In the genomic region with DNA sequence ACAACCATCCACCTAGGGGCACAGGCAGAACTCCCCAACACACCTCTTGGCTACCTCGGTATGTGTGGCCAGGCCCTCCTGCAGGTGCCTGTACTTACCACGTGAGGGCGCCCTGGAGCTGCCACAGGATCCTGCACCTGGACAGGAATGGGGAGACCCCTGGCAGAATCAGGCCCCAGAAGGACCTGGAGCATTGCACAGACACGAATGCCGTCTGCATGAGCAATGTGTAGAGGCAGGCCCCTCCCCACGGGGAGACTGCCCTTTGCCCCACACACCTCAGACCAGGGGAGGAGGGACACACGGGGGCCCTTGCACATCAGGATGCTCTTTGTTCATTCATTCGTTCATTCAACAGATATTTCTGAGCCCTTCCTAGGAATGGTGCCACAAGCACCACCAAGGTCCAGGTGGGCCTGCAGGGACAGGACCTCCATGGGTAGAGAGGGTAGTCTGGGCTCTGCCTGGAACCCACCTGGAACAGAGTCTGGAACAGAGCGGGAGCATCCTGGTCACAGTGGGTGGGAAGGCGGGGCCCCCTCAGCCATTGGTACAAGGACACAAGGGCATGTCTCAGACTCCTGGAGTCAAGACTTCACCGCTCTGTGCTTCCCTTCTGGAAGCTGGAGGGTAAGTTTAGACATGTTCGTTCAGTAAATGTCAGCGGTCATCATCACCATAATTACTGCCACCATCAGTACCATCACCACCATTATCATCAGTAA, we compare ENCODE assay signal across 8 cellular contexts. TPM values are rescaled to one million over a fixed set of nuclear protein-coding genes. Genes with fewer than 3 reads are reported as not detected.
A peak's percentile ranks its signal among the peaks of the same experiment; 100 is the strongest.
DNase-seq lines count a peak whose midpoint lies in the region; ATAC-seq and TF ChIP-seq lines count a peak whose summit lies in the region.

No MANE protein-coding gene starts in this region.

- H2AFZ ChIP-seq in smooth muscle cell (ENCODE audit: low read depth) = no peak overlapping the region

- H3K9me3 Mint-ChIP-seq in natural killer cell = no peaks in the 10 kb centered on the region
- H3K9me3 Mint-ChIP-seq in natural killer cell treated with Interleukin-12 subunit alpha and Interleukin-12 subunit beta and Interleukin-15 and Interleukin-18, amount 100 ng/mL, for 72 hours = no peaks in the 10 kb centered on the region
- H3K9me3 Mint-ChIP-seq in glutamatergic neuron (ENCODE audit: unreplicated experiment) = peaks cover 27% of the 10 kb centered on the region

- no peaks in the 10 kb centered on the region for H3K79me2 ChIP-seq in smooth muscle cell (ENCODE audit: low read depth)

- TF ChIP-seq CTCF in natural killer cell (IDR thresholded peaks at IDR 0.05) = peak; percentile 62
- TF ChIP-seq CTCF in glutamatergic neuron (IDR thresholded peaks at IDR 0.05; ENCODE audit: partially characterized antibody, unreplicated experiment) = peak; percentile 84
- TF ChIP-seq CTCF in smooth muscle cell (IDR thresholded peaks at IDR 0.05; ENCODE audit: borderline replicate concordance, insufficient read depth, poor library complexity, severe bottlenecking) = peak; percentile 66

- H3K36me3 Mint-ChIP-seq in natural killer cell = no peaks in the 10 kb centered on the region
- H3K36me3 Mint-ChIP-seq in natural killer cell treated with Interleukin-12 subunit alpha and Interleukin-12 subunit beta and Interleukin-15 and Interleukin-18, amount 100 ng/mL, for 72 hours = no peaks in the 10 kb centered on the region
- H3K36me3 Mint-ChIP-seq in glutamatergic neuron (ENCODE audit: unreplicated experiment) = no peaks in the 10 kb centered on the region

- intact Hi-C loops in natural killer cell (cut with micrococcal nuclease) = loop anchor here (5.0 kb wide), 1 partner anchor 126 kb away; no protein-coding TSS in a partner anchor

- 50% methylated on average over 13 of the region's 13 CpGs for WGBS in smooth muscle cell (ENCODE audit: low lambda C conversion rate)

- H3K4me1 Mint-ChIP-seq in natural killer cell (peaks cover 0 to 13% of the 10 kb centered on the region in 2 donors), glutamatergic neuron (ENCODE audit: low read depth, unreplicated experiment) (peaks cover 4% of the 10 kb centered on the region)
- peaks cover 0 to 3% of the 10 kb centered on the region in 2 donors for H3K4me1 Mint-ChIP-seq in natural killer cell treated with Interleukin-12 subunit alpha and Interleukin-12 subunit beta and Interleukin-15 and Interleukin-18, amount 100 ng/mL, for 72 hours (ENCODE audit: low read depth in 2 of 2)

- no peaks in the 10 kb centered on the region for H3F3A ChIP-seq in smooth muscle cell (ENCODE audit: low read depth)

- H3K4me3 Mint-ChIP-seq in natural killer cell = no peak overlapping the region
- no peak overlapping the region for H3K4me3 Mint-ChIP-seq in natural killer cell treated with Interleukin-12 subunit alpha and Interleukin-12 subunit beta and Interleukin-15 and Interleukin-18, amount 100 ng/mL, for 72 hours
- H3K4me3 Mint-ChIP-seq in glutamatergic neuron (ENCODE audit: unreplicated experiment) = peak overlapping the region; percentile 43

- H3K9me3 ChIP-seq in NT2/D1 (ENCODE audit: insufficient read depth, low read length) (peaks cover 10% of the 10 kb centered on the region; the same call in 1 of the 2 replicates), smooth muscle cell (replicated peaks; ENCODE audit: low read depth) (no peaks in the 10 kb centered on the region)

- no peak overlapping the region for H3K27ac ChIP-seq in smooth muscle cell (ENCODE audit: low read depth)

- H4K20me1 ChIP-seq in smooth muscle cell (ENCODE audit: low read depth) = no peaks in the 10 kb centered on the region

- ATAC-seq in natural killer cell (peak in 2 of 3 donors; percentile 21 to 32), GM18873 (IDR thresholded peaks at IDR 0.05; ENCODE audit: low FRiP score, unreplicated experiment) (no peak)
- no peak for ATAC-seq in natural killer cell treated with Interleukin-12 subunit alpha and Interleukin-12 subunit beta and Interleukin-15 and Interleukin-18, amount 100 ng/mL, for 72 hours

- DNase-seq in natural killer cell (no peak), NT2/D1 (ENCODE audit: low read depth, low spot score) (no peak), glutamatergic neuron (peak; percentile 78), smooth muscle cell (lab: John Stamatoyannopoulos, UW; ENCODE audit: unreplicated experiment) (no peak), middle frontal gyrus (ENCODE audit: extremely low spot score, low spot score) (no peak)
- no peak for DNase-seq in natural killer cell treated with Interleukin-12 subunit alpha and Interleukin-12 subunit beta and Interleukin-15 and Interleukin-18, amount 100 ng/mL, for 72 hours (ENCODE audit: low spot score)
- DNase-seq in activated T-helper 1 cell treated with anti-CD3 and anti-CD28 coated beads, Interleukin-2, amount 50 U/mL, for 16 hours (ENCODE audit: low read depth in 1 of 2, low spot score in 1 of 2) = peak; percentile 23 to 26

- H3K27ac Mint-ChIP-seq in natural killer cell (no peak overlapping the region), glutamatergic neuron (ENCODE audit: unreplicated experiment) (peak overlapping the region; percentile 8)
- H3K27ac Mint-ChIP-seq in natural killer cell treated with Interleukin-12 subunit alpha and Interleukin-12 subunit beta and Interleukin-15 and Interleukin-18, amount 100 ng/mL, for 72 hours = no peak overlapping the region

- H3K27me3 Mint-ChIP-seq in natural killer cell (ENCODE audit: low read depth in 2 of 2) (peaks cover 8 to 14% of the 10 kb centered on the region in 2 donors), glutamatergic neuron (ENCODE audit: unreplicated experiment) (peaks cover 17% of the 10 kb centered on the region)
- H3K27me3 Mint-ChIP-seq in natural killer cell treated with Interleukin-12 subunit alpha and Interleukin-12 subunit beta and Interleukin-15 and Interleukin-18, amount 100 ng/mL, for 72 hours = peaks cover 0 to 9% of the 10 kb centered on the region in 2 donors

- peaks cover 4% of the 10 kb centered on the region for H3K27me3 ChIP-seq in NT2/D1 (ENCODE audit: insufficient read depth, insufficient read length)
- H3K27me3 ChIP-seq in smooth muscle cell (ENCODE audit: low read depth) = peaks cover 34% of the 10 kb centered on the region

- no peak overlapping the region for H3K4me2 ChIP-seq in smooth muscle cell

- no peaks in the 10 kb centered on the region for H3K36me3 ChIP-seq in NT2/D1 (ENCODE audit: insufficient read depth, insufficient read length, low read length)
- no peaks in the 10 kb centered on the region for H3K36me3 ChIP-seq in smooth muscle cell (ENCODE audit: low read depth)

- H3K9ac ChIP-seq in NT2/D1 (ENCODE audit: insufficient read length, low read depth) = peak overlapping the region; percentile 12
- no peak overlapping the region for H3K9ac ChIP-seq in smooth muscle cell (ENCODE audit: low read depth)

- H3K4me1 ChIP-seq in NT2/D1 (ENCODE audit: insufficient read depth, insufficient read length) (peaks cover 27% of the 10 kb centered on the region), smooth muscle cell (ENCODE audit: low read depth) (peaks cover 3% of the 10 kb centered on the region)

- H3K4me3 ChIP-seq in NT2/D1 (ENCODE audit: insufficient read length, low read depth) (no peak overlapping the region), smooth muscle cell (no peak overlapping the region)

RNA-seq across cellular contexts. Expression of gene YTHDF1, which starts 32.3 kb away (rescaled TPM):
- total RNA-seq in natural killer cell (10 to 100 TPM; 39.1 to 43.1 (median 41.0) TPM), glutamatergic neuron (ENCODE audit: unreplicated experiment) (43.3 TPM), smooth muscle cell (25.3 and 28.2 TPM in 2 replicates)
- 10 to 100 TPM; 38.2 to 47.6 TPM for total RNA-seq in natural killer cell treated with Interleukin-12 subunit alpha and Interleukin-12 subunit beta and Interleukin-15 and Interleukin-18, amount 100 ng/mL, for 72 hours
- polyA plus RNA-seq in smooth muscle cell = 35.8 and 50.9 TPM in 2 replicates

RNA-seq across cellular contexts. Expression of gene BIRC7, which starts 52.1 kb away (rescaled TPM):
- total RNA-seq in natural killer cell = not detected
- not detected for total RNA-seq in natural killer cell treated with Interleukin-12 subunit alpha and Interleukin-12 subunit beta and Interleukin-15 and Interleukin-18, amount 100 ng/mL, for 72 hours
- total RNA-seq in glutamatergic neuron (ENCODE audit: unreplicated experiment) = not detected
- total RNA-seq in smooth muscle cell = 3.5 and 5.8 TPM in 2 replicates
- polyA plus RNA-seq in smooth muscle cell = 10.9 and 12.2 TPM in 2 replicates

Comparison
In these comparisons a context has a peak if more than half of its experiments do, and no peak if none do; other contexts are left out.
1. ATAC-seq: peak in natural killer cell (2 of 3); none in natural killer cell treated with Interleukin-12 subunit alpha and Interleukin-12 subunit beta and Interleukin-15 and Interleukin-18, amount 100 ng/mL, for 72 hours (0 of 2) and GM18873 (single experiment).
2. DNase-seq: peak in activated T-helper 1 cell treated with anti-CD3 and anti-CD28 coated beads, Interleukin-2, amount 50 U/mL, for 16 hours (2 of 2) and glutamatergic neuron (single experiment); none in natural killer cell (single experiment), natural killer cell treated with Interleukin-12 subunit alpha and Interleukin-12 subunit beta and Interleukin-15 and Interleukin-18, amount 100 ng/mL, for 72 hours (single experiment), NT2/D1 (single experiment), smooth muscle cell (single experiment) and middle frontal gyrus (single experiment).
3. Peak in every context shown above with its lines, with median percentiles within 50 percentile points of each other: CTCF ChIP-seq.